1 cellular context compared by ENCODE assay signal in genomic region chr1:93344484-93344883, GRCh38.
A peak's percentile ranks its signal among the peaks of the same experiment; 100 is the strongest.
TF ChIP-seq lines count a peak whose summit lies in the region.

No MANE protein-coding gene starts in this region.

TF ChIP-seq in K562, 482 proteins besides CTCF, POLR2A, EP300 and RAD21:
- TF ChIP-seq SMAD3 (CRISPR knock-in tag; conservative IDR thresholded peaks at IDR 0.05) = no peak
- TF ChIP-seq PHF21A (IDR thresholded peaks at IDR 0.05; ENCODE audit: borderline replicate concordance, low read depth) = no peak
- TF ChIP-seq ZNF384 (IDR thresholded peaks at IDR 0.05; ENCODE audit: low read depth, low read length) = 0 out of 2 replicates have a peak, but pooled peaks have one; percentile 9
TF ChIP-seq in K562: peak in this region for 1.
